In the genomic region with DNA sequence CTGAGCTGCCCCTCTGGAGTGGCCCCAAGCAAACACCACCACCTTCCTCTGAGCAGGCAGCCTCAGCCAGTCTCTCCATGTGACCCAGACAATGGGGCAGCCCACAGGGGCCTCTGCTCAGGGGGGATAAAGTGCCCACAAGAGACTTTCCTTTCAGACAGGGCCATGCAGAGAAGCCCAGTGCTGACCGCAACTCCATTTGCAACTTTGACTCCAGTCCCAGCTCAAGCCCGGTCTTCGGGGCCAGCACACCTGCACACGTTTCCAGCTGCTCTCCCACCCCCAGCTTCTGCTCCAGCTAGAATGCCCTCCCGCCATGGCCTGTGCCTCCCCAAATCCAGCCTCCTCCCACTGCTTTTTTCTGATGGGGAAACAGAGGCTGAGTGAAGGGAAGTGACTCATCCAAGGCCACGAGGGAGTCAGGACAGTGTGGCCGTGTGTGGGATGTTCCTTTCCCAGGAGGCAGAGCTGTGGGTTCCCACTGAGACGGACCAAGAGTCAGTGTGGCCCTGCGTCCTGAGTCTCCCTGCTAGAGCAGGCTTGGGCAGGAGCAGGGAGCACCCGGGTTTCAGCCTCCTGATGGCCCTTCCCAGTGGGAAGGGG, we compare ENCODE assay signal across 13 cellular contexts.
DNase-seq lines count a peak whose midpoint lies in the region; ATAC-seq and TF ChIP-seq lines count a peak whose summit lies in the region.
"Had no signal": no experiment of that assay in that cellular context is flagged by ENCODE, and none has a peak within 500 bp of the region (broad histone marks: within the 10 kb centered on the region; RNA-seq: fewer than 3 reads in every experiment).

No MANE protein-coding gene starts in this region.

- H3K4me3 ChIP-seq in SJSA1 (no peak overlapping the region), skin epidermis (no peak overlapping the region), lower leg skin (ENCODE audit: low read depth, poor library complexity, severe bottlenecking) (no peak overlapping the region)
- no peak overlapping the region for H3K4me3 ChIP-seq in CD8-positive, alpha-beta memory T cell (ENCODE audit: low read length)

- H3K4me1 ChIP-seq in SJSA1 (replicated peaks) = peaks cover 100% of the 10 kb centered on the region
- H3K4me1 ChIP-seq in CD8-positive, alpha-beta memory T cell (ENCODE audit: insufficient read depth, low read length) = no peaks in the 10 kb centered on the region

- DNase-seq in CD1c-positive myeloid dendritic cell (ENCODE audit: extremely low spot score) (peak; percentile 82), SJSA1 (ENCODE audit: low read depth in 1 of 2, low spot score in 2 of 2) (no peak), left ventricle myocardium superior (peak; percentile 18), NCI-H187 (lab: John Stamatoyannopoulos, UW) (no peak), H4 (ENCODE audit: low spot score) (no peak), lower leg skin (ENCODE audit: low spot score in 2 of 2) (no peak)
- no peak for DNase-seq in CD8-positive, alpha-beta memory T cell
- DNase-seq: activated B cell treated with CpG ODN at 0.5 μM for 24 hours; activated naive CD4-positive, alpha-beta T cell treated with Interleukin-2 at 50 U/mL for 16 hours; endodermal cell; substantia nigra had no signal

- H3K9me3 Mint-ChIP-seq in CD8-positive, alpha-beta memory T cell = no peaks in the 10 kb centered on the region
- H3K9me3 Mint-ChIP-seq: activated B cell treated with CpG ODN at 0.5 μM for 24 hours, endodermal cell had no signal

- no peak for ATAC-seq in left ventricle myocardium superior

- peak overlapping the region in 2 of 8 donors; percentile 80 to 89 for H3K27ac Mint-ChIP-seq in CD8-positive, alpha-beta memory T cell
- H3K27ac Mint-ChIP-seq: activated B cell treated with CpG ODN at 0.5 μM for 24 hours, endodermal cell had no signal

- intact Hi-C loops in left ventricle myocardium superior (cut with micrococcal nuclease) (loop anchor here (10.0 kb wide), 1 partner anchor 106 kb away; no protein-coding TSS in a partner anchor), lower leg skin (cut with DNase I; ENCODE audit: low total_unique reads) (no loop called here)

- peaks cover 51% of the 10 kb centered on the region for H3K36me3 ChIP-seq in SJSA1
- no peaks in the 10 kb centered on the region for H3K36me3 ChIP-seq in CD8-positive, alpha-beta memory T cell (ENCODE audit: insufficient read depth, low read length)

- H3K27me3 Mint-ChIP-seq in CD8-positive, alpha-beta memory T cell = no peaks in the 10 kb centered on the region

- no peak for TF ChIP-seq POLR2A in lower leg skin (IDR thresholded peaks at IDR 0.05)

- no peak overlapping the region for H3K4me3 Mint-ChIP-seq in CD8-positive, alpha-beta memory T cell
- H3K4me3 Mint-ChIP-seq: activated B cell treated with CpG ODN at 0.5 μM for 24 hours, endodermal cell had no signal

- POLR2A ChIA-PET in CD8-positive, alpha-beta memory T cell (lab: Charles Lee) = no interaction called here

- 73% methylated on average over 9 of the region's 10 CpGs for WGBS in lower leg skin, 2 donors

- H3K4me1 Mint-ChIP-seq in CD8-positive, alpha-beta memory T cell = no peaks in the 10 kb centered on the region

- H3K27me3 ChIP-seq in SJSA1 (replicated peaks) = no peaks in the 10 kb centered on the region
- H3K27me3 ChIP-seq in CD8-positive, alpha-beta memory T cell (ENCODE audit: insufficient read depth, low read length, poor library complexity, severe bottlenecking) = no peaks in the 10 kb centered on the region
- H3K27me3 ChIP-seq: BE2C had no signal

- peaks cover 0 to 3% (median 0%) of the 10 kb centered on the region in 3 donors for H3K36me3 Mint-ChIP-seq in CD8-positive, alpha-beta memory T cell

- TF ChIP-seq CTCF in lower leg skin (IDR thresholded peaks at IDR 0.05) = no peak

- CTCF ChIA-PET in CD8-positive, alpha-beta memory T cell (lab: Charles Lee) = interaction anchor here (0.8 kb wide), 1 partner anchor 15 kb away, joined by 4 read pairs; no protein-coding TSS in a partner anchor

- H3K27ac ChIP-seq in SJSA1 (peak overlapping the region; percentile 45), skin epidermis (peak overlapping the region in 12 of 21 experiments; percentile 21 to 68 (median 42))
- H3K27ac ChIP-seq in CD8-positive, alpha-beta memory T cell (ENCODE audit: low read depth, low read length) = no peak overlapping the region

- H3K9me3 ChIP-seq in SJSA1 (replicated peaks) = no peaks in the 10 kb centered on the region
- no peaks in the 10 kb centered on the region for H3K9me3 ChIP-seq in CD8-positive, alpha-beta memory T cell (ENCODE audit: low read length)
- H3K9me3 ChIP-seq: BE2C had no signal

Comparison
In these comparisons a context has a peak if more than half of its experiments do, and no peak if none do; other contexts are left out.
1. DNase-seq: peak in CD1c-positive myeloid dendritic cell (single experiment) and left ventricle myocardium superior (single experiment); none in SJSA1 (0 of 2), NCI-H187 (0 of 2), H4 (single experiment), CD8-positive, alpha-beta memory T cell (0 of 5) and lower leg skin (0 of 2).